8 cellular contexts compared by ENCODE assay signal in genomic region chr7:95794917-95795515, GRCh38. TPM values are rescaled to one million over a fixed set of nuclear protein-coding genes. Genes with fewer than 3 reads are reported as not detected.
DNase-seq lines count a peak whose midpoint lies in the region; ATAC-seq and TF ChIP-seq lines count a peak whose summit lies in the region.

No MANE protein-coding gene starts in this region.

- H3K4me3 ChIP-seq in HCT116 (replicated peaks in 1 of 2; ENCODE audit: low read depth in 1 of 2, low read length in 2 of 2), result no peak overlapping the region
- no peak overlapping the region for H3K4me3 ChIP-seq in OCI-LY1 (ENCODE audit: low read depth, low read length, poor library complexity, severe bottlenecking)

- no peak overlapping the region for H3K27ac ChIP-seq in HCT116 (ENCODE audit: low read depth, low read length)
- H3K27ac ChIP-seq in OCI-LY1 (ENCODE audit: low read depth, low read length, poor library complexity, severe bottlenecking), result no peak overlapping the region

- H3K79me2 ChIP-seq in HCT116 (ENCODE audit: insufficient read depth, low read length), result no peaks in the 10 kb centered on the region
- H3K79me2 ChIP-seq in OCI-LY1 (ENCODE audit: insufficient read depth, low read length), result peaks cover 10% of the 10 kb centered on the region; the same call in 1 of the 2 replicates

- no peak for TF ChIP-seq POLR2A in HCT116 (IDR thresholded peaks at IDR 0.05; ENCODE audit: borderline replicate concordance, extremely low read depth, insufficient read depth, insufficient read length)

- no peaks in the 10 kb centered on the region for H3K4me1 ChIP-seq in HCT116 (ENCODE audit: control insufficient read depth in 1 of 2, insufficient read depth in 2 of 2, low read length in 2 of 2)
- H3K4me1 ChIP-seq in OCI-LY1 (ENCODE audit: insufficient read depth, low read length, severe bottlenecking), result peaks cover 45% of the 10 kb centered on the region

- TF ChIP-seq RAD21 in HCT116 (IDR thresholded peaks at IDR 0.05; ENCODE audit: low read depth), result peak; percentile 45

- TF ChIP-seq CTCF in HCT116 (IDR thresholded peaks at IDR 0.05 in 2 of 3, conservative IDR thresholded peaks at IDR 0.05 in 1 of 3; ENCODE audit: borderline replicate concordance in 1 of 3, insufficient read depth in 1 of 3, low read depth in 2 of 3, low read length in 2 of 3), result peak; percentile 34 to 76 (median 75); a peak in 5 of 6 replicates
- TF ChIP-seq CTCF in OCI-LY1 (IDR thresholded peaks at IDR 0.05; ENCODE audit: low read length), result peak; percentile 84

- no peaks in the 10 kb centered on the region for H3F3A ChIP-seq in OCI-LY1 (ENCODE audit: insufficient read depth, low read length)

- H3K9me3 ChIP-seq in HCT116 (ENCODE audit: control insufficient read depth in 1 of 2, insufficient read depth in 1 of 2, low read depth in 1 of 2, low read length in 2 of 2), result no peaks in the 10 kb centered on the region
- no peaks in the 10 kb centered on the region for H3K9me3 ChIP-seq in OCI-LY1 (ENCODE audit: low read length)

- DNase-seq in DMS53 treated with DMSO at 0.1 percent for 48 hours (lab: John Stamatoyannopoulos, UW; ENCODE audit: unreplicated experiment) (peak; percentile 52), HCT116 (ENCODE audit: low read depth, low spot score) (peak; percentile 43), glomerular endothelial cell (ENCODE audit: extremely low read depth, low read depth, low spot score) (peak; percentile 14), UCSD-AML1 (lab: John Stamatoyannopoulos, UW; ENCODE audit: unreplicated experiment) (no peak), NCI-H226 (no peak)
- no peak for DNase-seq in stimulated activated CD4-positive, alpha-beta T cell treated with anti-CD3 and anti-CD28 coated beads, Interleukin-4, amount 100 ng/mL, for 4 hours
- no peak for DNase-seq in activated CD4-positive, alpha-beta T cell treated with anti-CD3 and anti-CD28 coated beads for 48 hours

- H3K9ac ChIP-seq in HCT116 (ENCODE audit: low read length) (no peak overlapping the region), OCI-LY1 (ENCODE audit: low read length) (no peak overlapping the region)

- RAD21 ChIA-PET in HCT116 (lab: Charles Lee; ENCODE audit: low non-redundant PET in 1 of 2, low total read pairs in 2 of 2, uncharacterized antibody in 2 of 2, unreplicated experiment in 2 of 2), result no interaction called here

- no peaks in the 10 kb centered on the region for H3K36me3 ChIP-seq in HCT116 (ENCODE audit: control insufficient read depth in 1 of 2, insufficient read depth in 2 of 2, low read length in 2 of 2)
- H3K36me3 ChIP-seq in OCI-LY1 (ENCODE audit: insufficient read depth, low read length), result no peaks in the 10 kb centered on the region

- peak overlapping the region; percentile 51 for H2AFZ ChIP-seq in HCT116 (ENCODE audit: low read depth, low read length, poor library complexity, severe bottlenecking)
- H2AFZ ChIP-seq in OCI-LY1 (ENCODE audit: low read length), result peak overlapping the region; percentile 4; the same call in 1 of the 2 replicates

- no peaks in the 10 kb centered on the region for H3K9me2 ChIP-seq in HCT116 (ENCODE audit: insufficient read depth)
- no peaks in the 10 kb centered on the region for H3K9me2 ChIP-seq in OCI-LY1 (ENCODE audit: low read depth, low read length)

- no TSS peak for BruUV-seq in HCT116 (replicated peaks; lab: Mats Ljungman, UMichigan)

- intact Hi-C loops in HCT116 (cut with micrococcal nuclease), result no loop called here

- ATAC-seq in HCT116, result peak; percentile 83

- H3K27me3 ChIP-seq in HCT116 (ENCODE audit: insufficient read depth, low read length) (peaks cover 9% of the 10 kb centered on the region; the same call in 1 of the 2 replicates), OCI-LY1 (ENCODE audit: insufficient read depth, low read length) (no peaks in the 10 kb centered on the region)

- no peaks in the 10 kb centered on the region for H4K20me1 ChIP-seq in HCT116 (ENCODE audit: insufficient read depth)
- no peaks in the 10 kb centered on the region for H4K20me1 ChIP-seq in OCI-LY1 (ENCODE audit: insufficient read depth, low read length)

- H3K4me2 ChIP-seq in HCT116 (ENCODE audit: low read length) (no peak overlapping the region), OCI-LY1 (ENCODE audit: low read length) (no peak overlapping the region)

- POLR2A ChIA-PET in HCT116 (lab: Charles Lee), result no interaction called here

- CTCF ChIA-PET in HCT116 (lab: Charles Lee), result interaction anchor here (0.9 to 1.6 kb wide), 5 partner anchors 12 to 79 kb away, joined by 3 to 4 read pairs (median 3); no protein-coding TSS in a partner anchor

TF ChIP-seq in HCT116, 20 proteins besides CTCF, POLR2A, EP300 and RAD21:
- TF ChIP-seq REST (IDR thresholded peaks at IDR 0.05; ENCODE audit: low read depth), result no peak
- TF ChIP-seq ELF1 (IDR thresholded peaks at IDR 0.05; ENCODE audit: borderline replicate concordance, low read depth), result peak; percentile 27; the same call in 1 of the 2 replicates

RNA-seq across cellular contexts. Expression of gene DYNC1I1, which starts 22.7 kb away (rescaled TPM):
- total RNA-seq in HCT116 (2021; ENCODE audit: unreplicated experiment) (not detected), glomerular endothelial cell (0.44 and 2.2 TPM in 2 replicates)
- polyA plus RNA-seq in HCT116 (2012), result 0.04 and 0.08 TPM in 2 replicates

Comparison
In these comparisons a context has a peak if more than half of its experiments do, and no peak if none do; other contexts are left out.
1. DNase-seq: peak in DMS53 treated with DMSO at 0.1 percent for 48 hours (single experiment), HCT116 (single experiment) and glomerular endothelial cell (single experiment); none in stimulated activated CD4-positive, alpha-beta T cell treated with anti-CD3 and anti-CD28 coated beads, Interleukin-4, amount 100 ng/mL, for 4 hours (0 of 2), UCSD-AML1 (single experiment), NCI-H226 (single experiment) and activated CD4-positive, alpha-beta T cell treated with anti-CD3 and anti-CD28 coated beads for 48 hours (single experiment).